In genomic region chr5:43281840-43282658, GRCh38 we compare ENCODE assay signal across 2 cellular contexts.
TF ChIP-seq lines count a peak whose summit lies in the region.

No MANE protein-coding gene starts in this region.

TF ChIP-seq in IMR-90, 13 proteins besides CTCF, POLR2A, EP300 and RAD21:
- TF ChIP-seq RCOR1 (IDR thresholded peaks at IDR 0.05; ENCODE audit: insufficient replicate concordance, low read length): no peak
- no peak for TF ChIP-seq MAZ (IDR thresholded peaks at IDR 0.05; ENCODE audit: borderline replicate concordance, low read depth, low read length)
- no peak for TF ChIP-seq FOS (IDR thresholded peaks at IDR 0.05; ENCODE audit: low read depth, low read length)
- TF ChIP-seq CEBPB (IDR thresholded peaks at IDR 0.05; ENCODE audit: low read depth, low read length): no peak
- no peak for TF ChIP-seq SMC3 (IDR thresholded peaks at IDR 0.05; ENCODE audit: low read depth, low read length)
- no peak for TF ChIP-seq MAFK (IDR thresholded peaks at IDR 0.05; ENCODE audit: low read depth, low read length)
- TF ChIP-seq NFE2L2 (IDR thresholded peaks at IDR 0.05; ENCODE audit: low read depth, low read length): no peak
- TF ChIP-seq ELK1 (IDR thresholded peaks at IDR 0.05; ENCODE audit: borderline replicate concordance, low read depth, low read length): no peak
- TF ChIP-seq BHLHE40 (IDR thresholded peaks at IDR 0.05; ENCODE audit: low read depth, low read length): no peak

TF ChIP-seq in GM23338, 12 proteins besides CTCF, POLR2A, EP300 and RAD21:
- TF ChIP-seq CREB1 (CRISPR knock-in tag; IDR thresholded peaks at IDR 0.05; ENCODE audit: low read depth) (no peak), NANOG (IDR thresholded peaks at IDR 0.05; ENCODE audit: borderline replicate concordance) (no peak)
